13 cellular contexts compared by ENCODE assay signal in genomic region chr3:149572796-149573414, GRCh38.
DNase-seq lines count a peak whose midpoint lies in the region; ATAC-seq and TF ChIP-seq lines count a peak whose summit lies in the region.
"Had no signal": no experiment of that assay in that cellular context is flagged by ENCODE, and none has a peak within 500 bp of the region (broad histone marks: within the 10 kb centered on the region; RNA-seq: fewer than 3 reads in every experiment).

No MANE protein-coding gene starts in this region.

- no peaks in the 10 kb centered on the region for H3K9me3 ChIP-seq in smooth muscle cell (replicated peaks; ENCODE audit: low read depth)
- H3K9me3 ChIP-seq: neutrophil had no signal

- WGBS in adipose tissue, 3 donors: 67 to 95% (median 71%) methylated on average over 6 of the region's 6 CpGs
- WGBS in smooth muscle cell (ENCODE audit: low lambda C conversion rate): 54% methylated on average over 6 of the region's 6 CpGs

- DNase-seq in HCEC 1CT (peak; percentile 84), foreskin fibroblast (peak; percentile 75 to 90), smooth muscle cell (lab: John Stamatoyannopoulos, UW; ENCODE audit: unreplicated experiment) (no peak), immature natural killer cell (no peak), COLO829 (ENCODE audit: low spot score) (no peak)
- no peak for DNase-seq in activated CD8-positive, alpha-beta memory T cell treated with anti-CD3 and anti-CD28 coated beads, Interleukin-2, amount 10 ng/mL, durations not matched to agents 7 days and 5 days
- DNase-seq: DMS79 treated with DMSO at 0.1 percent for 48 hours; NCI-H1092 treated with DMSO at 0.1 percent for 48 hours; stimulated activated CD4-positive, alpha-beta T cell treated with anti-CD3 and anti-CD28 coated beads, Interleukin-4, amount 100 ng/mL, for 4 hours had no signal

- H3K4me1 ChIP-seq in smooth muscle cell (ENCODE audit: low read depth): peaks cover 25% of the 10 kb centered on the region

- CTCF ChIA-PET in activated CD8-positive, alpha-beta memory T cell treated with anti-CD3 and anti-CD28 coated beads, Interleukin-2, amount 10 ng/mL, durations not matched to agents 7 days and 5 days (lab: Charles Lee): interaction anchor here (3.3 kb wide), 1 partner anchor 235 kb away, joined by 9 read pairs; no protein-coding TSS in a partner anchor

- no peak overlapping the region for H2AFZ ChIP-seq in smooth muscle cell (ENCODE audit: low read depth)

- TF ChIP-seq CTCF in foreskin fibroblast (IDR thresholded peaks at IDR 0.05; ENCODE audit: low read depth, low read length): no peak
- no peak for TF ChIP-seq CTCF in smooth muscle cell (IDR thresholded peaks at IDR 0.05; ENCODE audit: borderline replicate concordance, insufficient read depth, poor library complexity, severe bottlenecking)

- no peak overlapping the region for H3K9ac ChIP-seq in smooth muscle cell (ENCODE audit: low read depth)

- H3K4me3 Mint-ChIP-seq in activated CD8-positive, alpha-beta memory T cell treated with anti-CD3 and anti-CD28 coated beads, Interleukin-2, amount 10 ng/mL, durations not matched to agents 7 days and 5 days: no peak overlapping the region
- no peak overlapping the region for H3K4me3 Mint-ChIP-seq in immature natural killer cell
- H3K4me3 Mint-ChIP-seq: dendritic cell treated with granulocyte-macrophage colony-stimulating factor and Interleukin-4, amounts not matched to agents 40 ng/mL and 50 ng/mL, for 4 days had no signal

- peaks cover 33% of the 10 kb centered on the region for H3F3A ChIP-seq in smooth muscle cell (ENCODE audit: low read depth)

- no peaks in the 10 kb centered on the region for H3K27me3 ChIP-seq in smooth muscle cell (ENCODE audit: low read depth)

- H3K4me1 Mint-ChIP-seq in activated CD8-positive, alpha-beta memory T cell treated with anti-CD3 and anti-CD28 coated beads, Interleukin-2, amount 10 ng/mL, durations not matched to agents 7 days and 5 days: peaks cover 37% of the 10 kb centered on the region
- no peaks in the 10 kb centered on the region for H3K4me1 Mint-ChIP-seq in immature natural killer cell

- H3K36me3 ChIP-seq in smooth muscle cell (ENCODE audit: low read depth): no peaks in the 10 kb centered on the region
- H3K36me3 ChIP-seq: neutrophil had no signal

- peaks cover 79% of the 10 kb centered on the region for H3K79me2 ChIP-seq in smooth muscle cell (ENCODE audit: low read depth)

- H3K9me3 Mint-ChIP-seq in activated CD8-positive, alpha-beta memory T cell treated with anti-CD3 and anti-CD28 coated beads, Interleukin-2, amount 10 ng/mL, durations not matched to agents 7 days and 5 days (ENCODE audit: low read depth): peaks cover 2% of the 10 kb centered on the region
- no peaks in the 10 kb centered on the region for H3K9me3 Mint-ChIP-seq in immature natural killer cell
- H3K9me3 Mint-ChIP-seq: dendritic cell treated with granulocyte-macrophage colony-stimulating factor and Interleukin-4, amounts not matched to agents 40 ng/mL and 50 ng/mL, for 4 days had no signal

- H3K36me3 Mint-ChIP-seq in activated CD8-positive, alpha-beta memory T cell treated with anti-CD3 and anti-CD28 coated beads, Interleukin-2, amount 10 ng/mL, durations not matched to agents 7 days and 5 days: peaks cover 5% of the 10 kb centered on the region
- no peaks in the 10 kb centered on the region for H3K36me3 Mint-ChIP-seq in immature natural killer cell

- H3K27me3 Mint-ChIP-seq in activated CD8-positive, alpha-beta memory T cell treated with anti-CD3 and anti-CD28 coated beads, Interleukin-2, amount 10 ng/mL, durations not matched to agents 7 days and 5 days: no peaks in the 10 kb centered on the region
- H3K27me3 Mint-ChIP-seq in immature natural killer cell (ENCODE audit: low read depth in 3 of 3): peaks cover 0 to 2% (median 0%) of the 10 kb centered on the region in 3 donors

- peaks cover 13% of the 10 kb centered on the region for H4K20me1 ChIP-seq in smooth muscle cell (ENCODE audit: low read depth)

- H3K27ac ChIP-seq in adipose tissue (ENCODE audit: low read depth, low read length) (peak overlapping the region; percentile 28), smooth muscle cell (ENCODE audit: low read depth) (peak overlapping the region; percentile 97)
- H3K27ac ChIP-seq: neutrophil had no signal

- H3K27ac Mint-ChIP-seq in activated CD8-positive, alpha-beta memory T cell treated with anti-CD3 and anti-CD28 coated beads, Interleukin-2, amount 10 ng/mL, durations not matched to agents 7 days and 5 days: no peak overlapping the region
- no peak overlapping the region for H3K27ac Mint-ChIP-seq in immature natural killer cell
- H3K27ac Mint-ChIP-seq: dendritic cell treated with granulocyte-macrophage colony-stimulating factor and Interleukin-4, amounts not matched to agents 40 ng/mL and 50 ng/mL, for 4 days had no signal

- H3K4me3 ChIP-seq in foreskin fibroblast (ENCODE audit: low read depth in 1 of 2, low read length in 2 of 2) (no peak overlapping the region), smooth muscle cell (no peak overlapping the region)

- ATAC-seq in activated CD8-positive, alpha-beta memory T cell treated with anti-CD3 and anti-CD28 coated beads, Interleukin-2, amount 10 ng/mL, durations not matched to agents 7 days and 5 days: no peak
- ATAC-seq in HG03457 (IDR thresholded peaks at IDR 0.05; ENCODE audit: unreplicated experiment): no peak

- H3K4me2 ChIP-seq in smooth muscle cell: peak overlapping the region; percentile 39

Comparison
In these comparisons a context has a peak if more than half of its experiments do, and no peak if none do; other contexts are left out.
1. DNase-seq: peak in HCEC 1CT (single experiment) and foreskin fibroblast (2 of 2); none in smooth muscle cell (single experiment), activated CD8-positive, alpha-beta memory T cell treated with anti-CD3 and anti-CD28 coated beads, Interleukin-2, amount 10 ng/mL, durations not matched to agents 7 days and 5 days (single experiment), immature natural killer cell (0 of 3) and COLO829 (single experiment).